Comparison of ENCODE assay signal across 9 cellular contexts in the genomic region with DNA sequence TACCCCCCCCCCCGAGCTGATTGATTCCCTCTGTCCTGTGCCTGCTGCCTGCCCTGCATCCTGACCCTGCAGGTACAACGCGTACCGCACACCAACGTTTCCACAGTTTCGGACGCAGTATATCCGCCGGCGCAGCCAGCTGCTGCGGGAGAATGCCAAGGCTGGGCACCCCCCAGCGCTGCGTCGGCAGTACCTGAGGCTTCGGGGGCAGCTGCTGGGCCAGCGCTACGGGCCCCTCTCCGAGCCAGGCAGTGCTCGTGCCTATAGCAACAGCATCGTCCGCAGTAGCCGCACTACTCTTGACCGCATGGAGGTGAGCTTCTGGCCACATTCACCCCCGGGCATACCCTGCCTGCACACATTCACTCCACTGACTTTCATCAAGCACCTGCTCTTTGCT. TPM values are rescaled to one million over a fixed set of nuclear protein-coding genes. Genes with fewer than 3 reads are reported as not detected.
DNase-seq lines count a peak whose midpoint lies in the region; ATAC-seq, FAIRE-seq and TF ChIP-seq lines count a peak whose summit lies in the region.
"Had no signal": no experiment of that assay in that cellular context is flagged by ENCODE, and none has a peak within 500 bp of the region (broad histone marks: within the 10 kb centered on the region; RNA-seq: fewer than 3 reads in every experiment).

No MANE protein-coding gene starts in this region.

- H3K4me3 ChIP-seq in heart right ventricle (peak overlapping the region in 9 of 10 donors; percentile 54 to 80 (median 68)), brain microvascular endothelial cell (ENCODE audit: low read depth, low read length) (peak overlapping the region; percentile 71), muscle layer of duodenum (ENCODE audit: low read depth in 1 of 2, low read length in 2 of 2) (peak overlapping the region in 1 of 2 donors; percentile 62), upper lobe of right lung (peak overlapping the region; percentile 65)

- H3K36me3 ChIP-seq in heart right ventricle, result peaks cover 0 to 50% (median 6%) of the 10 kb centered on the region in 9 donors
- peaks cover 6% of the 10 kb centered on the region for H3K36me3 ChIP-seq in brain microvascular endothelial cell (replicated peaks)
- peaks cover 10 to 48% of the 10 kb centered on the region in 2 donors for H3K36me3 ChIP-seq in muscle layer of duodenum (ENCODE audit: control insufficient read depth in 1 of 2, insufficient read depth in 2 of 2, low read length in 2 of 2)
- H3K36me3 ChIP-seq in upper lobe of right lung, result peaks cover 34% of the 10 kb centered on the region

- peaks cover 0 to 13% (median 4%) of the 10 kb centered on the region in 9 donors for H3K4me1 ChIP-seq in heart right ventricle
- peaks cover 0 to 6% of the 10 kb centered on the region in 2 donors for H3K4me1 ChIP-seq in muscle layer of duodenum (ENCODE audit: control insufficient read depth in 1 of 2, insufficient read depth in 2 of 2, low read length in 2 of 2)
- H3K4me1 ChIP-seq in upper lobe of right lung, result no peaks in the 10 kb centered on the region

- DNase-seq in heart right ventricle (no peak), Right ventricle myocardium inferior (ENCODE audit: missing footprints) (no peak), brain microvascular endothelial cell (no peak), upper lobe of right lung (no peak), RCC 7860 (ENCODE audit: low spot score) (no peak), nucleus accumbens (lab: John Stamatoyannopoulos, UW) (no peak), A172 (ENCODE audit: low spot score) (no peak)

- in situ Hi-C loops in brain microvascular endothelial cell (cut with HindIII; ENCODE audit: low pct_ligation_motif_present, low sequenced_read_pairs), result no loop called here

- peaks cover 0 to 5% (median 0%) of the 10 kb centered on the region in 7 donors for H3K27me3 ChIP-seq in heart right ventricle
- no peaks in the 10 kb centered on the region for H3K27me3 ChIP-seq in brain microvascular endothelial cell (replicated peaks)
- no peaks in the 10 kb centered on the region for H3K27me3 ChIP-seq in muscle layer of duodenum (ENCODE audit: low read depth, low read length)
- H3K27me3 ChIP-seq in upper lobe of right lung, result no peaks in the 10 kb centered on the region
- H3K27me3 ChIP-seq: thyroid gland had no signal

- FAIRE-seq in RCC 7860 (lab: Jason Lieb, UNC), result no peak

- H3K9me3 ChIP-seq in heart right ventricle (no peaks in the 10 kb centered on the region), muscle layer of duodenum (ENCODE audit: control insufficient read depth in 1 of 2, low read length in 2 of 2) (no peaks in the 10 kb centered on the region), upper lobe of right lung (no peaks in the 10 kb centered on the region)
- H3K9me3 ChIP-seq: thyroid gland had no signal

- intact Hi-C loops in heart right ventricle (cut with DNase I), result loop anchor here in 1 of 10 donors (2.0 kb wide), 1 partner anchor 98 kb away; a partner anchor contains a TSS
- intact Hi-C loops in Right ventricle myocardium inferior (cut with DNase I), result no loop called here
- intact Hi-C loops in upper lobe of right lung (cut with DNase I), result no loop called here

- 88 to 93% methylated on average over 23 to 24 of the region's 24 CpGs for WGBS in heart right ventricle, 2 donors

- no peak for TF ChIP-seq CTCF in heart right ventricle (IDR thresholded peaks at IDR 0.05)
- TF ChIP-seq CTCF in brain microvascular endothelial cell (IDR thresholded peaks at IDR 0.05; ENCODE audit: low read depth, low read length, missing control alignments), result no peak
- no peak for TF ChIP-seq CTCF in upper lobe of right lung (IDR thresholded peaks at IDR 0.05)

- ATAC-seq in heart right ventricle (peak in 1 of 8 donors; percentile 1), Right ventricle myocardium inferior (no peak), upper lobe of right lung (no peak)

- H3K27ac ChIP-seq in heart right ventricle (peak overlapping the region in 5 of 10 donors; percentile 97 to 99 (median 97)), brain microvascular endothelial cell (peak overlapping the region; percentile 97), muscle layer of duodenum (ENCODE audit: low read length) (peak overlapping the region; percentile 89), upper lobe of right lung (peak overlapping the region; percentile 97)

RNA-seq across cellular contexts. Expression of a gene that starts 1.4 kb away (rescaled TPM):
- total RNA-seq in heart right ventricle (100 to 1,000 TPM; 121 to 176 (median 157) TPM), Right ventricle myocardium inferior (170 TPM), upper lobe of right lung (121 TPM)
- 100 to 1,000 TPM; 292 to 352 TPM for polyA plus RNA-seq in heart right ventricle
- 71.5 and 81.8 TPM in 2 replicates for total RNA-seq in A172 (2014; rRNA removed; shearing (Covaris generic))

RNA-seq across cellular contexts. Expression of a gene that starts 24.4 kb away (rescaled TPM):
- total RNA-seq in heart right ventricle, result 100 to 1,000 TPM in 8 of 10 donors, 10 to 100 TPM in 2; 60.0 to 204 (median 111) TPM
- polyA plus RNA-seq in heart right ventricle, result 100 to 1,000 TPM in 1 of 2 donors, 10 to 100 TPM in 1; 99.6 to 127 TPM
- 113 TPM for total RNA-seq in Right ventricle myocardium inferior
- 170 TPM for total RNA-seq in upper lobe of right lung
- total RNA-seq in A172 (2014; rRNA removed; shearing (Covaris generic)), result 126 and 142 TPM in 2 replicates

RNA-seq across cellular contexts. Expression of a gene that starts 59.1 kb away (rescaled TPM):
- total RNA-seq in heart right ventricle (10 to 100 TPM; 14.7 to 22.6 (median 18.7) TPM), Right ventricle myocardium inferior (20.5 TPM), upper lobe of right lung (14.6 TPM)
- polyA plus RNA-seq in heart right ventricle, result 10 to 100 TPM in 1 of 2 donors, 1 to 10 TPM in 1; 6.1 to 11.1 TPM
- 8.6 and 12.7 TPM in 2 replicates for total RNA-seq in A172 (2014; rRNA removed; shearing (Covaris generic))
